Comparison of ENCODE assay signal across 14 cellular contexts in genomic region chr9:92887880-92888338, GRCh38. TPM values are rescaled to one million over a fixed set of nuclear protein-coding genes. Genes with fewer than 3 reads are reported as not detected.
A peak's percentile ranks its signal among the peaks of the same experiment; 100 is the strongest.
DNase-seq lines count a peak whose midpoint lies in the region; ATAC-seq and TF ChIP-seq lines count a peak whose summit lies in the region.
"Had no signal": no experiment of that assay in that cellular context is flagged by ENCODE, and none has a peak within 500 bp of the region (broad histone marks: within the 10 kb centered on the region; RNA-seq: fewer than 3 reads in every experiment).

No MANE protein-coding gene starts in this region.

- H3K9me3 Mint-ChIP-seq in activated naive CD4-positive, alpha-beta T cell treated with anti-CD3 and anti-CD28 coated beads, Interleukin-2, amount 10 ng/mL, durations not matched to agents 7 days and 5 days: no peaks in the 10 kb centered on the region
- no peaks in the 10 kb centered on the region for H3K9me3 Mint-ChIP-seq in T-helper 2 cell treated with Interferon-gamma antibody and Interleukin-4, amounts not matched to agents 5 μg/mL and 100 μg/mL, for 36 hours

- no peak for ATAC-seq in GM21447 (IDR thresholded peaks at IDR 0.05; ENCODE audit: unreplicated experiment)
- ATAC-seq: Panc1 had no signal

- peak; percentile 57 for DNase-seq in activated naive CD4-positive, alpha-beta T cell treated with anti-CD3 and anti-CD28 coated beads, Interleukin-2, amount 10 ng/mL, durations not matched to agents 7 days and 5 days
- no peak for DNase-seq in activated naive CD4-positive, alpha-beta T cell treated with anti-CD3 and anti-CD28 coated beads, Interleukin-2, amount 50 U/mL, for 16 hours
- no peak for DNase-seq in T-helper 2 cell treated with Interferon-gamma antibody and Interleukin-4, amounts not matched to agents 5 μg/mL and 100 μg/mL, for 36 hours (ENCODE audit: low spot score)
- DNase-seq in myocyte (ENCODE audit: low read depth) (peak; percentile 12), putamen (ENCODE audit: low spot score) (no peak), mucosa of gallbladder (ENCODE audit: low spot score) (no peak)
- DNase-seq: effector CD8-positive, alpha-beta T cell; hypothalamus; NCI-H748 treated with DMSO at 0.1 percent for 48 hours; trophoblast cell had no signal

- peaks cover 21% of the 10 kb centered on the region for H3K27me3 Mint-ChIP-seq in activated naive CD4-positive, alpha-beta T cell treated with anti-CD3 and anti-CD28 coated beads, Interleukin-2, amount 10 ng/mL, durations not matched to agents 7 days and 5 days
- H3K27me3 Mint-ChIP-seq in T-helper 2 cell treated with Interferon-gamma antibody and Interleukin-4, amounts not matched to agents 5 μg/mL and 100 μg/mL, for 36 hours (ENCODE audit: low read depth): peaks cover 14% of the 10 kb centered on the region

- CTCF ChIA-PET in activated naive CD4-positive, alpha-beta T cell treated with anti-CD3 and anti-CD28 coated beads, Interleukin-2, amount 10 ng/mL, durations not matched to agents 7 days and 5 days (lab: Charles Lee): no interaction called here

- TF ChIP-seq RAD21 in Ishikawa (IDR thresholded peaks at IDR 0.05; ENCODE audit: low read depth): no peak

- H3K4me3 Mint-ChIP-seq in activated naive CD4-positive, alpha-beta T cell treated with anti-CD3 and anti-CD28 coated beads, Interleukin-2, amount 10 ng/mL, durations not matched to agents 7 days and 5 days: no peak overlapping the region
- peak overlapping the region; percentile 41 for H3K4me3 Mint-ChIP-seq in T-helper 2 cell treated with Interferon-gamma antibody and Interleukin-4, amounts not matched to agents 5 μg/mL and 100 μg/mL, for 36 hours

- TF ChIP-seq EP300 in Ishikawa (IDR thresholded peaks at IDR 0.05; ENCODE audit: borderline replicate concordance): no peak

- peak overlapping the region; percentile 72 for H3K27ac Mint-ChIP-seq in activated naive CD4-positive, alpha-beta T cell treated with anti-CD3 and anti-CD28 coated beads, Interleukin-2, amount 10 ng/mL, durations not matched to agents 7 days and 5 days
- H3K27ac Mint-ChIP-seq in T-helper 2 cell treated with Interferon-gamma antibody and Interleukin-4, amounts not matched to agents 5 μg/mL and 100 μg/mL, for 36 hours: peak overlapping the region; percentile 9

- peaks cover 34% of the 10 kb centered on the region for H3K4me1 Mint-ChIP-seq in activated naive CD4-positive, alpha-beta T cell treated with anti-CD3 and anti-CD28 coated beads, Interleukin-2, amount 10 ng/mL, durations not matched to agents 7 days and 5 days
- peaks cover 13% of the 10 kb centered on the region for H3K4me1 Mint-ChIP-seq in T-helper 2 cell treated with Interferon-gamma antibody and Interleukin-4, amounts not matched to agents 5 μg/mL and 100 μg/mL, for 36 hours (ENCODE audit: low read depth)

- H3K36me3 Mint-ChIP-seq in activated naive CD4-positive, alpha-beta T cell treated with anti-CD3 and anti-CD28 coated beads, Interleukin-2, amount 10 ng/mL, durations not matched to agents 7 days and 5 days: peaks cover 2% of the 10 kb centered on the region
- H3K36me3 Mint-ChIP-seq in T-helper 2 cell treated with Interferon-gamma antibody and Interleukin-4, amounts not matched to agents 5 μg/mL and 100 μg/mL, for 36 hours (ENCODE audit: low read depth): no peaks in the 10 kb centered on the region

TF ChIP-seq in Ishikawa, 13 proteins besides CTCF, POLR2A, EP300 and RAD21:
- no peak for TF ChIP-seq TCF12 (IDR thresholded peaks at IDR 0.05; ENCODE audit: low read depth)
- peak; percentile 53 for TF ChIP-seq MAX (IDR thresholded peaks at IDR 0.05)

RNA-seq across cellular contexts. Expression of gene ZNF484, which starts 10.1 kb away (rescaled TPM):
- total RNA-seq in myocyte (12.5 and 13.4 TPM in 2 replicates), mucosa of gallbladder (9.5 TPM)
- 1.7 TPM for polyA plus RNA-seq in myocyte (2012)

RNA-seq across cellular contexts. Expression of gene FGD3, which starts 59.4 kb away (rescaled TPM):
- 0.86 and 0.88 TPM in 2 replicates for total RNA-seq in myocyte
- polyA plus RNA-seq in myocyte (2012): 0.13 TPM
- total RNA-seq in mucosa of gallbladder: 8.2 TPM
- total RNA-seq: osteoblast had no signal

Comparison
In these comparisons a context has a peak if more than half of its experiments do, and no peak if none do; other contexts are left out.
1. DNase-seq: peak in activated naive CD4-positive, alpha-beta T cell treated with anti-CD3 and anti-CD28 coated beads, Interleukin-2, amount 10 ng/mL, durations not matched to agents 7 days and 5 days (single experiment) and myocyte (single experiment); none in activated naive CD4-positive, alpha-beta T cell treated with anti-CD3 and anti-CD28 coated beads, Interleukin-2, amount 50 U/mL, for 16 hours (single experiment), T-helper 2 cell treated with Interferon-gamma antibody and Interleukin-4, amounts not matched to agents 5 μg/mL and 100 μg/mL, for 36 hours (single experiment), putamen (single experiment) and mucosa of gallbladder (single experiment).